ENCODE assay signal across 9 cellular contexts in the genomic region with DNA sequence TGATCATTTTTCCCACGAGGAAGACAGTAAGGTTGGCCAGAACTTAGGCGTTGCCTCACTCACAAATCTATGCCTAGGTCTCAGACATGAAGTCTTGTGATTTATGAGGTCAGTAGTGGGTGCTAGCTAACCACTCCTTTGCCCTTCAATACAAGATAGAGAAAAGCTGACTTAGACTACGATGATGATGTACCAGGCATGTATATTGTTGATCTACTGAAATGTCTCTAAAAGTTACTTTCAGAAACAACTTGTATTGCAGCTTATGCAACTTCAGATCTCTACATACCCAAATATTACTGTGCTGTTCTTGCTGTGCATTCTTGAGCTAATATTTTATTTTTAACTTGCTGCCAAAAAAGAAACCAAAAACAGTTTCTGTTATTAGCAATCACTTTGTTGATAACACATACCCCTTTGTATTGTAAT. TPM values are rescaled to one million over a fixed set of nuclear protein-coding genes. Genes with fewer than 3 reads are reported as not detected.
A peak's percentile ranks its signal among the peaks of the same experiment; 100 is the strongest.
DNase-seq lines count a peak whose midpoint lies in the region; ATAC-seq and TF ChIP-seq lines count a peak whose summit lies in the region.
"Had no signal": no experiment of that assay in that cellular context is flagged by ENCODE, and none has a peak within 500 bp of the region (broad histone marks: within the 10 kb centered on the region; RNA-seq: fewer than 3 reads in every experiment).

No MANE protein-coding gene starts in this region.

- in situ Hi-C loops in GM13976 (cut with MboI; ENCODE audit: low sequenced_read_pairs, unreplicated experiment): no loop called here

- no peak overlapping the region for H3K4me3 ChIP-seq in fibroblast of mammary gland (ENCODE audit: control insufficient read depth, low read depth, low read length)

- no peak for TF ChIP-seq CTCF in fibroblast of mammary gland (conservative IDR thresholded peaks at IDR 0.05; ENCODE audit: control insufficient read depth, insufficient read depth, low read depth, low read length)
- no peak for TF ChIP-seq CTCF in GM13976 (IDR thresholded peaks at IDR 0.05; ENCODE audit: borderline replicate concordance, control extremely low read depth, extremely low read depth, insufficient read depth, missing control alignments)

- intact Hi-C loops in Right ventricle myocardium inferior (cut with DNase I) (loop anchor here (10.0 kb wide), 1 partner anchor 53 kb away; no protein-coding TSS in a partner anchor), cardiac septum (cut with DNase I) (loop anchor here (5.0 kb wide), 1 partner anchor 45 kb away; no protein-coding TSS in a partner anchor)

- DNase-seq in Right ventricle myocardium inferior (ENCODE audit: missing footprints) (no peak), cardiac septum (ENCODE audit: low spot score) (no peak), fibroblast of mammary gland (ENCODE audit: low read depth) (peak; percentile 34), GDM1 (lab: John Stamatoyannopoulos, UW) (no peak), GM13976 (ENCODE audit: low spot score) (no peak)
- DNase-seq in stimulated activated CD8-positive, alpha-beta memory T cell treated with anti-CD3 and anti-CD28 coated beads, Interleukin-4, amount 100 ng/mL, for 48 hours: no peak

- ATAC-seq in Right ventricle myocardium inferior (peak; percentile 49), HG03175 (IDR thresholded peaks at IDR 0.05; ENCODE audit: unreplicated experiment) (peak; percentile 60), GM19328 (IDR thresholded peaks at IDR 0.05; ENCODE audit: unreplicated experiment) (no peak)
- ATAC-seq: HCT116 had no signal

RNA-seq across cellular contexts. Expression of a gene that starts 30.6 kb away (rescaled TPM):
- total RNA-seq in Right ventricle myocardium inferior (112 TPM), cardiac septum (164 TPM)
